In genomic region chr1:25019351-25020172, GRCh38 we compare ENCODE assay signal across 8 cellular contexts.
A peak's percentile ranks its signal among the peaks of the same experiment; 100 is the strongest.
DNase-seq lines count a peak whose midpoint lies in the region; ATAC-seq and TF ChIP-seq lines count a peak whose summit lies in the region.
"Had no signal": no experiment of that assay in that cellular context is flagged by ENCODE, and none has a peak within 500 bp of the region (broad histone marks: within the 10 kb centered on the region; RNA-seq: fewer than 3 reads in every experiment).

No MANE protein-coding gene starts in this region.

- H3K9me3 Mint-ChIP-seq in immature natural killer cell (no peaks in the 10 kb centered on the region), Caco-2 (ENCODE audit: unreplicated experiment) (no peaks in the 10 kb centered on the region)

- BruUV-seq in Caco-2 (replicated peaks; lab: Mats Ljungman, UMichigan): no TSS peak

- peak overlapping the region in 3 of 5 donors; percentile 6 to 58 (median 33) for H3K4me3 Mint-ChIP-seq in immature natural killer cell
- no peak overlapping the region for H3K4me3 Mint-ChIP-seq in Caco-2 (ENCODE audit: unreplicated experiment)

- WGBS in lower leg skin, 2 donors: 93 to 94% methylated on average over 13 of the region's 13 CpGs

- H3K4me3 ChIP-seq in Caco-2 (ENCODE audit: low read depth, low read length): no peak overlapping the region
- H3K4me3 ChIP-seq in lower leg skin (ENCODE audit: low read depth, poor library complexity, severe bottlenecking): no peak overlapping the region

- no peaks in the 10 kb centered on the region for H3K9me3 ChIP-seq in Caco-2

- no peak for TF ChIP-seq CTCF in Caco-2 (IDR thresholded peaks at IDR 0.05; ENCODE audit: insufficient read depth in 1 of 2, low read depth in 1 of 2, low read length in 1 of 2, severe bottlenecking in 1 of 2, unreplicated experiment in 1 of 2)
- TF ChIP-seq CTCF in lower leg skin (IDR thresholded peaks at IDR 0.05): peak in 1 of 3 donors; percentile 17

- peaks cover 5 to 16% (median 7%) of the 10 kb centered on the region in 3 donors for H3K27me3 Mint-ChIP-seq in immature natural killer cell (ENCODE audit: low read depth in 3 of 3)
- no peaks in the 10 kb centered on the region for H3K27me3 Mint-ChIP-seq in Caco-2 (ENCODE audit: insufficient read depth, unreplicated experiment)

- ATAC-seq in GM18861 (IDR thresholded peaks at IDR 0.05; ENCODE audit: unreplicated experiment): peak; percentile 30
- ATAC-seq in GM21529 (IDR thresholded peaks at IDR 0.05; ENCODE audit: unreplicated experiment): peak; percentile 47
- ATAC-seq in HG03520 (IDR thresholded peaks at IDR 0.05; ENCODE audit: unreplicated experiment): peak; percentile 41
- ATAC-seq: Panc1 had no signal

- H3K36me3 Mint-ChIP-seq in immature natural killer cell (no peaks in the 10 kb centered on the region), Caco-2 (ENCODE audit: insufficient read depth, unreplicated experiment) (no peaks in the 10 kb centered on the region)

- intact Hi-C loops in Caco-2 (cut with micrococcal nuclease; ENCODE audit: unreplicated experiment) (no loop called here), lower leg skin (cut with DNase I; ENCODE audit: low total_unique reads) (no loop called here)

- DNase-seq in immature natural killer cell (no peak), HEK293T (ENCODE audit: extremely low spot score) (no peak), Caco-2 (no peak), lower leg skin (ENCODE audit: low spot score in 2 of 2) (no peak)

- CTCF ChIA-PET in HEK293T (lab: Yijun Ruan, JAX) (no interaction called here), Caco-2 (lab: Charles Lee) (no interaction called here)

- no peaks in the 10 kb centered on the region for H3K27me3 ChIP-seq in Caco-2 (replicated peaks; ENCODE audit: control insufficient read depth, insufficient read depth, low read length)

- H3K36me3 ChIP-seq in Caco-2 (ENCODE audit: control insufficient read depth, insufficient read depth, low read length): no peaks in the 10 kb centered on the region

- H3K27ac Mint-ChIP-seq in immature natural killer cell (peak overlapping the region; percentile 86 to 100 (median 92)), Caco-2 (ENCODE audit: unreplicated experiment) (no peak overlapping the region)

- TF ChIP-seq POLR2A in lower leg skin (IDR thresholded peaks at IDR 0.05): no peak

- peaks cover 55 to 65% of the 10 kb centered on the region in 2 donors for H3K4me1 Mint-ChIP-seq in immature natural killer cell
- no peaks in the 10 kb centered on the region for H3K4me1 Mint-ChIP-seq in Caco-2 (ENCODE audit: low read depth, unreplicated experiment)

- POLR2A ChIA-PET in HEK293T (lab: Yijun Ruan, JAX) (no interaction called here), Caco-2 (lab: Charles Lee) (no interaction called here)

- no peaks in the 10 kb centered on the region for H3K4me1 ChIP-seq in Caco-2

TF ChIP-seq in HEK293T, 16 proteins besides CTCF, POLR2A, EP300 and RAD21:
- TF ChIP-seq NFRKB (IDR thresholded peaks at IDR 0.05): no peak
- no peak for TF ChIP-seq SP1 (IDR thresholded peaks at IDR 0.05)
- no peak for TF ChIP-seq L3MBTL2 (conservative IDR thresholded peaks at IDR 0.05)
- TF ChIP-seq HDGF (IDR thresholded peaks at IDR 0.05; ENCODE audit: borderline replicate concordance): no peak
- no peak for TF ChIP-seq ARNT (IDR thresholded peaks at IDR 0.05)
